Comparison of ENCODE assay signal across 8 cellular contexts in the genomic region with DNA sequence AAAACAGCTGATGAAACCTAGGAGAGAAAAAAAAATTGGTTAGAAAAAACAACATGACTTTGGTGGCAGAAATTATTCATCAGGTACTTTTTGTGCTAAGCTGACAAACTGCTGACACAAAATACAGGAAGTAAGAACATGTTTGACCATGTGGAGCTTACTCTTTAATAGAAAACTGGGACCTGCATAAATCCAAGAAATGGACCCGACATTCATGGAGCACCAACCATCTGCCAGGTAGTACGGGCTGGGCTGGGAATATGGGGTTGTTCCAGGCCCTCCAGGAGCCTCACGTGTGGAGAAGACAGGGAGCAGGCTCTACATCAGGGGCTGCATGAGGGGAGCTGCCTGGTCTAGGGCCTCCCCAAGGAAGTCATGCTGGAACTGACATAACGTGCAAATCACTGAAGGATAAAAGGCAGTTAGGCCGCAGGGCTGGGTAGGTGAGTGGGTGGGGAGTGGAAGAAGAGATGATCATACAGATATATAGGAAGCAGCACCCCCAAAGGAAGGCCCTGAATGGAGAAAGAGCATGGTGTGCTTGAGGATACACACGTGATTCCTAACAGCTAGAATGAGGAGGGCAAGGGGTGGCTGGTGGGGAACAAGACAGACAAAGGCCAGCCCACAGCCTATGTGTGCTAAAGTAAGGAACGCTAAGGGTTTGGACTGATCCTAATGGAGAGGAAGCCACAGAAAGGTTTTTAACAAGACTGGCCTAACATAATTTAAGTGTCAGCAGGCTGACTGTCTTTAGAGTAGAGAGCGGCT. TPM values are rescaled to one million over a fixed set of nuclear protein-coding genes. Genes with fewer than 3 reads are reported as not detected.
DNase-seq lines count a peak whose midpoint lies in the region; ATAC-seq, FAIRE-seq and TF ChIP-seq lines count a peak whose summit lies in the region.
"Had no signal": no experiment of that assay in that cellular context is flagged by ENCODE, and none has a peak within 500 bp of the region (broad histone marks: within the 10 kb centered on the region; RNA-seq: fewer than 3 reads in every experiment).

No MANE protein-coding gene starts in this region.

- H3K9me1 ChIP-seq in keratinocyte (ENCODE audit: control insufficient read depth, extremely low read depth, insufficient read depth, low read length) = no peaks in the 10 kb centered on the region

- H3K4me2 ChIP-seq in keratinocyte (ENCODE audit: control insufficient read depth, extremely low read depth, insufficient read depth, low read depth, low read length) = peak overlapping the region; percentile 37

- no peak overlapping the region for H3K27ac ChIP-seq in keratinocyte (ENCODE audit: control insufficient read depth, insufficient read depth, low read length)
- no peak overlapping the region for H3K27ac ChIP-seq in tibial artery

- dilution Hi-C loops in keratinocyte (cut with MboI; ENCODE audit: extremely low pct_ligation_motif_present, low sequenced_read_pairs) = no loop called here

- intact Hi-C loops in tibial artery (cut with DNase I; ENCODE audit: low total_unique reads) = no loop called here

- H3K9ac ChIP-seq in keratinocyte (ENCODE audit: control insufficient read depth, extremely low read depth, insufficient read depth, low read length) = no peak overlapping the region

- ATAC-seq in GM18867 (IDR thresholded peaks at IDR 0.05; ENCODE audit: unreplicated experiment) (peak; percentile 33), GM21717 (IDR thresholded peaks at IDR 0.05; ENCODE audit: unreplicated experiment) (peak; percentile 30), HG03571 (IDR thresholded peaks at IDR 0.05; ENCODE audit: unreplicated experiment) (peak; percentile 51)

- no peak overlapping the region for H2AFZ ChIP-seq in keratinocyte (ENCODE audit: control insufficient read depth, low read length)

- peaks cover 15% of the 10 kb centered on the region for H3K4me1 ChIP-seq in keratinocyte (ENCODE audit: control insufficient read depth, extremely low read depth, insufficient read depth, low read length)
- H3K4me1 ChIP-seq in tibial artery = no peaks in the 10 kb centered on the region

- H4K20me1 ChIP-seq in keratinocyte (ENCODE audit: control insufficient read depth, extremely low read depth, insufficient read depth, low read length) = no peaks in the 10 kb centered on the region

- H3K4me3 ChIP-seq in keratinocyte (ENCODE audit: control insufficient read depth in 2 of 3, extremely low read depth in 1 of 3, insufficient read depth in 2 of 3, low read depth in 1 of 3, low read length in 3 of 3) (no peak overlapping the region), tibial artery (no peak overlapping the region)
- H3K4me3 ChIP-seq: esophagus squamous epithelium had no signal

- TF ChIP-seq CTCF in keratinocyte (optimal IDR thresholded peaks at IDR 0.05 in 1 of 3, IDR thresholded peaks at IDR 0.05 in 1 of 3, conservative IDR thresholded peaks at IDR 0.05 in 1 of 3; ENCODE audit: extremely low read depth in 1 of 3, insufficient read depth in 2 of 3, low read length in 3 of 3) (no peak), tibial artery (IDR thresholded peaks at IDR 0.05) (no peak)

- H3K79me2 ChIP-seq in keratinocyte (ENCODE audit: control insufficient read depth, insufficient read depth, low read length) = peaks cover 3% of the 10 kb centered on the region

- FAIRE-seq in keratinocyte (lab: Jason Lieb, UNC) = no peak

- H3K27me3 ChIP-seq in keratinocyte (ENCODE audit: control insufficient read depth, extremely low read depth, insufficient read depth, low read length) (no peaks in the 10 kb centered on the region), tibial artery (no peaks in the 10 kb centered on the region)
- H3K27me3 ChIP-seq: esophagus squamous epithelium had no signal

- H3K9me3 ChIP-seq in keratinocyte (ENCODE audit: control insufficient read depth, low read depth, low read length) (no peaks in the 10 kb centered on the region), tibial artery (no peaks in the 10 kb centered on the region)
- H3K9me3 ChIP-seq: esophagus squamous epithelium had no signal

- H3K36me3 ChIP-seq in keratinocyte (ENCODE audit: control insufficient read depth in 2 of 2, extremely low read depth in 1 of 2, insufficient read depth in 2 of 2, low read length in 2 of 2) = peaks cover 8 to 12% of the 10 kb centered on the region in 2 experiments
- peaks cover 14 to 32% (median 28%) of the 10 kb centered on the region in 3 donors for H3K36me3 ChIP-seq in tibial artery

- DNase-seq in keratinocyte (ENCODE audit: low read depth, low spot score) (no peak), cerebellar cortex (ENCODE audit: low spot score) (no peak), tibial artery (no peak), NCI-H1436 (lab: John Stamatoyannopoulos, UW) (no peak)
- DNase-seq: esophagus squamous epithelium had no signal

RNA-seq across cellular contexts. Expression of a gene that starts 26.1 kb away (rescaled TPM):
- 15.6 to 38.6 TPM (median 32.6 TPM) in 3 replicates for polyA plus RNA-seq in keratinocyte
- 18.5 TPM for polyA plus RNA-seq in keratinocyte (2011; ENCODE audit: low read depth)
- polyA plus RNA-seq in keratinocyte (2011; cell fraction: cytosol; rRNA removed) = 9.7 and 31.0 TPM in 2 replicates
- 43.2 and 51.9 TPM in 2 replicates for polyA plus RNA-seq in keratinocyte (2011; cell fraction: nucleus; rRNA removed)
- polyA plus RNA-seq in keratinocyte (2012; ENCODE audit: low replicate concordance) = 13.9 and 22.2 TPM in 2 replicates
- 4.1 to 14.3 TPM (median 7.4 TPM) in 3 replicates for polyA minus RNA-seq in keratinocyte
- 7.5 TPM for polyA minus RNA-seq in keratinocyte (2011; cell fraction: cytosol; rRNA and poly(A)+ RNA removed)
- 12.2 and 19.2 TPM in 2 replicates for polyA minus RNA-seq in keratinocyte (2011; cell fraction: nucleus; rRNA and poly(A)+ RNA removed)
